In genomic region chr14:104110491-104111209, GRCh38 we compare ENCODE assay signal across 21 cellular contexts. TPM values are rescaled to one million over a fixed set of nuclear protein-coding genes. Genes with fewer than 3 reads are reported as not detected.
A peak's percentile ranks its signal among the peaks of the same experiment; 100 is the strongest.
DNase-seq lines count a peak whose midpoint lies in the region; ATAC-seq and TF ChIP-seq lines count a peak whose summit lies in the region.
"Had no signal": no experiment of that assay in that cellular context is flagged by ENCODE, and none has a peak within 500 bp of the region (broad histone marks: within the 10 kb centered on the region; RNA-seq: fewer than 3 reads in every experiment).

No MANE protein-coding gene starts in this region.

- H3K4me1 Mint-ChIP-seq in natural killer cell treated with Interleukin-12 subunit alpha and Interleukin-12 subunit beta and Interleukin-15 and Interleukin-18, amount 100 ng/mL, for 72 hours (ENCODE audit: low read depth in 2 of 2) = no peaks in the 10 kb centered on the region
- H3K4me1 Mint-ChIP-seq in natural killer cell (no peaks in the 10 kb centered on the region), endothelial cell (ENCODE audit: unreplicated experiment) (no peaks in the 10 kb centered on the region), neural crest cell (peaks cover 11% of the 10 kb centered on the region)
- H3K4me1 Mint-ChIP-seq: nephron had no signal

- no peak overlapping the region for H3K4me3 ChIP-seq in upper lobe of right lung
- H3K4me3 ChIP-seq: thyroid gland had no signal

- H3K36me3 Mint-ChIP-seq in natural killer cell treated with Interleukin-12 subunit alpha and Interleukin-12 subunit beta and Interleukin-15 and Interleukin-18, amount 100 ng/mL, for 72 hours = no peaks in the 10 kb centered on the region
- H3K36me3 Mint-ChIP-seq in natural killer cell = no peaks in the 10 kb centered on the region
- H3K36me3 Mint-ChIP-seq in endothelial cell (ENCODE audit: low read depth, unreplicated experiment) = no peaks in the 10 kb centered on the region
- H3K36me3 Mint-ChIP-seq in neural crest cell (ENCODE audit: low read depth) = no peaks in the 10 kb centered on the region
- H3K36me3 Mint-ChIP-seq: stimulated activated effector memory CD8-positive, alpha-beta T cell treated with anti-CD3 and anti-CD28 coated beads, Interleukin-12 subunit alpha, Interleukin-12 subunit beta, amount 100 ng/mL, for 72 hours had no signal

- no peaks in the 10 kb centered on the region for H3K4me1 ChIP-seq in upper lobe of right lung
- H3K4me1 ChIP-seq: thyroid gland had no signal

- TF ChIP-seq CTCF in natural killer cell (IDR thresholded peaks at IDR 0.05) = no peak
- no peak for TF ChIP-seq CTCF in endothelial cell (IDR thresholded peaks at IDR 0.05; ENCODE audit: unreplicated experiment)
- no peak for TF ChIP-seq CTCF in neural crest cell (conservative IDR thresholded peaks at IDR 0.05)
- no peak for TF ChIP-seq CTCF in upper lobe of right lung (IDR thresholded peaks at IDR 0.05)

- no peaks in the 10 kb centered on the region for H3K36me3 ChIP-seq in upper lobe of right lung
- H3K36me3 ChIP-seq: thyroid gland had no signal

- peak; percentile 55 for DNase-seq in natural killer cell treated with Interleukin-12 subunit alpha and Interleukin-12 subunit beta and Interleukin-15 and Interleukin-18, amount 100 ng/mL, for 72 hours (ENCODE audit: low spot score)
- no peak for DNase-seq in natural killer cell
- no peak for DNase-seq in endothelial cell (ENCODE audit: low spot score)
- no peak for DNase-seq in neural crest cell (ENCODE audit: low read depth, low spot score)
- DNase-seq in upper lobe of right lung = peak; percentile 63
- no peak for DNase-seq in H4 (ENCODE audit: low spot score)
- DNase-seq in amniotic stem cell (lab: John Stamatoyannopoulos, UW) = no peak
- DNase-seq in foreskin melanocyte = no peak
- DNase-seq: activated CD4-positive, alpha-beta T cell treated with anti-CD3 and anti-CD28 coated beads for 4 hours; HFFc6; mesendoderm; NCI-H2081; NK-92 treated with Interleukin-12 subunit alpha and Interleukin-12 subunit beta, amount 100 ng/mL, for 24 hours; stimulated activated CD4-positive, alpha-beta T cell treated with anti-CD3 and anti-CD28 coated beads, Interleukin-15, amount 100 ng/mL, for 24 hours; T-helper 9 cell had no signal

- H3K4me3 Mint-ChIP-seq in natural killer cell treated with Interleukin-12 subunit alpha and Interleukin-12 subunit beta and Interleukin-15 and Interleukin-18, amount 100 ng/mL, for 72 hours = no peak overlapping the region
- H3K4me3 Mint-ChIP-seq in natural killer cell = no peak overlapping the region
- H3K4me3 Mint-ChIP-seq in endothelial cell (ENCODE audit: unreplicated experiment) = peak overlapping the region; percentile 56
- H3K4me3 Mint-ChIP-seq in neural crest cell = no peak overlapping the region
- H3K4me3 Mint-ChIP-seq: HFFc6; nephron; stimulated activated effector memory CD8-positive, alpha-beta T cell treated with anti-CD3 and anti-CD28 coated beads, Interleukin-12 subunit alpha, Interleukin-12 subunit beta, amount 100 ng/mL, for 72 hours had no signal

- intact Hi-C loops in natural killer cell (cut with micrococcal nuclease) (no loop called here), upper lobe of right lung (cut with DNase I) (no loop called here)

- no peak overlapping the region for H3K27ac ChIP-seq in upper lobe of right lung
- H3K27ac ChIP-seq: thyroid gland had no signal

- no peaks in the 10 kb centered on the region for H3K9me3 ChIP-seq in upper lobe of right lung
- H3K9me3 ChIP-seq: thyroid gland had no signal

- H3K9me3 Mint-ChIP-seq in natural killer cell treated with Interleukin-12 subunit alpha and Interleukin-12 subunit beta and Interleukin-15 and Interleukin-18, amount 100 ng/mL, for 72 hours = no peaks in the 10 kb centered on the region
- H3K9me3 Mint-ChIP-seq in natural killer cell (no peaks in the 10 kb centered on the region), endothelial cell (ENCODE audit: unreplicated experiment) (no peaks in the 10 kb centered on the region), neural crest cell (no peaks in the 10 kb centered on the region)
- H3K9me3 Mint-ChIP-seq: HFFc6; nephron; stimulated activated effector memory CD8-positive, alpha-beta T cell treated with anti-CD3 and anti-CD28 coated beads, Interleukin-12 subunit alpha, Interleukin-12 subunit beta, amount 100 ng/mL, for 72 hours had no signal

- no peak for ATAC-seq in natural killer cell treated with Interleukin-12 subunit alpha and Interleukin-12 subunit beta and Interleukin-15 and Interleukin-18, amount 100 ng/mL, for 72 hours
- ATAC-seq in natural killer cell = no peak
- ATAC-seq in upper lobe of right lung = no peak
- ATAC-seq: stimulated activated effector memory CD8-positive, alpha-beta T cell treated with anti-CD3 and anti-CD28 coated beads, Interleukin-12 subunit alpha, Interleukin-12 subunit beta, amount 100 ng/mL, for 72 hours had no signal

- peaks cover 0 to 5% of the 10 kb centered on the region in 2 donors for H3K27me3 Mint-ChIP-seq in natural killer cell treated with Interleukin-12 subunit alpha and Interleukin-12 subunit beta and Interleukin-15 and Interleukin-18, amount 100 ng/mL, for 72 hours
- H3K27me3 Mint-ChIP-seq in natural killer cell (ENCODE audit: low read depth in 2 of 2) (peaks cover 4 to 7% of the 10 kb centered on the region in 2 donors), endothelial cell (ENCODE audit: unreplicated experiment) (peaks cover 14% of the 10 kb centered on the region), neural crest cell (ENCODE audit: low read depth) (peaks cover 20% of the 10 kb centered on the region)

- H3K27me3 ChIP-seq in upper lobe of right lung = peaks cover 1% of the 10 kb centered on the region
- H3K27me3 ChIP-seq: thyroid gland had no signal

- no peak overlapping the region for H3K27ac Mint-ChIP-seq in natural killer cell treated with Interleukin-12 subunit alpha and Interleukin-12 subunit beta and Interleukin-15 and Interleukin-18, amount 100 ng/mL, for 72 hours
- H3K27ac Mint-ChIP-seq in natural killer cell (no peak overlapping the region), endothelial cell (ENCODE audit: unreplicated experiment) (no peak overlapping the region), neural crest cell (ENCODE audit: unreplicated experiment) (peak overlapping the region; percentile 78)
- H3K27ac Mint-ChIP-seq: HFFc6; nephron; stimulated activated effector memory CD8-positive, alpha-beta T cell treated with anti-CD3 and anti-CD28 coated beads, Interleukin-12 subunit alpha, Interleukin-12 subunit beta, amount 100 ng/mL, for 72 hours had no signal

RNA-seq across cellular contexts. Expression of gene ASPG, which starts 25.1 kb away (rescaled TPM):
- not detected for total RNA-seq in natural killer cell treated with Interleukin-12 subunit alpha and Interleukin-12 subunit beta and Interleukin-15 and Interleukin-18, amount 100 ng/mL, for 72 hours
- not detected for total RNA-seq in natural killer cell
- total RNA-seq in endothelial cell (ENCODE audit: unreplicated experiment) = 1.2 TPM
- total RNA-seq in neural crest cell = not detected in 2 replicates
- total RNA-seq in upper lobe of right lung = 5.3 TPM
- total RNA-seq in H4 (2014; rRNA removed; shearing (Covaris generic)) = not detected in 2 replicates
- total RNA-seq: astrocyte, Daoy, HFFc6, pulmonary artery endothelial cell had no signal

RNA-seq across cellular contexts. Expression of gene KIF26A, which starts 27.7 kb away (rescaled TPM):
- not detected for total RNA-seq in natural killer cell treated with Interleukin-12 subunit alpha and Interleukin-12 subunit beta and Interleukin-15 and Interleukin-18, amount 100 ng/mL, for 72 hours
- total RNA-seq in natural killer cell = not detected
- total RNA-seq in endothelial cell (ENCODE audit: unreplicated experiment) = 96.9 TPM
- 15.0 and 15.2 TPM in 2 replicates for total RNA-seq in neural crest cell
- total RNA-seq in upper lobe of right lung = 5.9 TPM
- 0.77 and 1.6 TPM in 2 replicates for total RNA-seq in H4 (2014; rRNA removed; shearing (Covaris generic))

Comparison
In these comparisons a context has a peak if more than half of its experiments do, and no peak if none do; other contexts are left out.
1. DNase-seq: peak in natural killer cell treated with Interleukin-12 subunit alpha and Interleukin-12 subunit beta and Interleukin-15 and Interleukin-18, amount 100 ng/mL, for 72 hours (single experiment) and upper lobe of right lung (single experiment); none in natural killer cell (single experiment), endothelial cell (single experiment), neural crest cell (single experiment), H4 (single experiment), amniotic stem cell (single experiment) and foreskin melanocyte (single experiment).